ENCODE assay signal across 9 cellular contexts in genomic region chr11:67286621-67287333, GRCh38. TPM values are rescaled to one million over a fixed set of nuclear protein-coding genes. Genes with fewer than 3 reads are reported as not detected.
DNase-seq lines count a peak whose midpoint lies in the region; ATAC-seq, FAIRE-seq and TF ChIP-seq lines count a peak whose summit lies in the region.
"Had no signal": no experiment of that assay in that cellular context is flagged by ENCODE, and none has a peak within 500 bp of the region (broad histone marks: within the 10 kb centered on the region; RNA-seq: fewer than 3 reads in every experiment).

No MANE protein-coding gene starts in this region.

- no peak for ATAC-seq in WTC11
- no peak for ATAC-seq in left ventricle myocardium superior
- no peak for ATAC-seq in GM18867 (IDR thresholded peaks at IDR 0.05; ENCODE audit: unreplicated experiment)
- no peak for ATAC-seq in GM21423 (IDR thresholded peaks at IDR 0.05; ENCODE audit: unreplicated experiment)
- ATAC-seq: left colon had no signal

- POLR2A ChIA-PET in WTC11 (lab: Charles Lee): interaction anchor here (0.6 to 1.5 kb wide), 2 partner anchors 47 to 157 kb away, joined by 3 to 4 read pairs; partner anchors contain the start of gene CORO1B

- intact Hi-C loops in left ventricle myocardium superior (cut with micrococcal nuclease): no loop called here

- peak overlapping the region; percentile 95 for H3K27ac Mint-ChIP-seq in WTC11
- H3K27ac Mint-ChIP-seq in stimulated activated naive CD8-positive, alpha-beta T cell treated with anti-CD3 and anti-CD28 coated beads, Interleukin-15, Interleukin-2, amounts not matched to agents 100 ng/mL and 50 ng/mL, for 24 hours: peak overlapping the region; percentile 100

- H3K27me3 Mint-ChIP-seq in WTC11 (ENCODE audit: low read depth): no peaks in the 10 kb centered on the region
- no peaks in the 10 kb centered on the region for H3K27me3 Mint-ChIP-seq in stimulated activated naive CD8-positive, alpha-beta T cell treated with anti-CD3 and anti-CD28 coated beads, Interleukin-15, Interleukin-2, amounts not matched to agents 100 ng/mL and 50 ng/mL, for 24 hours

- H3K9me3 Mint-ChIP-seq in WTC11: no peaks in the 10 kb centered on the region
- H3K9me3 Mint-ChIP-seq in stimulated activated naive CD8-positive, alpha-beta T cell treated with anti-CD3 and anti-CD28 coated beads, Interleukin-15, Interleukin-2, amounts not matched to agents 100 ng/mL and 50 ng/mL, for 24 hours: no peaks in the 10 kb centered on the region

- FAIRE-seq in HTR-8/SVneo (lab: Jason Lieb, UNC): peak; percentile 88

- CTCF ChIA-PET in WTC11 (lab: Charles Lee): interaction anchor here (0.7 to 1.4 kb wide), 6 partner anchors 9 to 115 kb away, joined by 3 to 7 read pairs (median 5); partner anchors contain the start of genes PPP1CA and SSH3

- no peak for TF ChIP-seq CTCF in WTC11 (IDR thresholded peaks at IDR 0.05)

- H3K36me3 Mint-ChIP-seq in WTC11: peaks cover 9% of the 10 kb centered on the region; the same call in 1 of the 2 replicates
- peaks cover 43% of the 10 kb centered on the region for H3K36me3 Mint-ChIP-seq in stimulated activated naive CD8-positive, alpha-beta T cell treated with anti-CD3 and anti-CD28 coated beads, Interleukin-15, Interleukin-2, amounts not matched to agents 100 ng/mL and 50 ng/mL, for 24 hours (ENCODE audit: low read depth)

- H3K4me1 Mint-ChIP-seq in WTC11: peaks cover 15% of the 10 kb centered on the region
- peaks cover 50% of the 10 kb centered on the region for H3K4me1 Mint-ChIP-seq in stimulated activated naive CD8-positive, alpha-beta T cell treated with anti-CD3 and anti-CD28 coated beads, Interleukin-15, Interleukin-2, amounts not matched to agents 100 ng/mL and 50 ng/mL, for 24 hours (ENCODE audit: low read depth)

- peak overlapping the region; percentile 66 for H3K4me3 Mint-ChIP-seq in WTC11
- peak overlapping the region; percentile 77 for H3K4me3 Mint-ChIP-seq in stimulated activated naive CD8-positive, alpha-beta T cell treated with anti-CD3 and anti-CD28 coated beads, Interleukin-15, Interleukin-2, amounts not matched to agents 100 ng/mL and 50 ng/mL, for 24 hours

- DNase-seq in HTR-8/SVneo (ENCODE audit: insufficient read length, low spot score) (no peak), WTC11 (ENCODE audit: low spot score) (no peak), left ventricle myocardium superior (peak; percentile 45), mucosa of gallbladder (ENCODE audit: low spot score) (no peak), A172 (ENCODE audit: low spot score) (no peak)

TF ChIP-seq in WTC11, 78 proteins besides CTCF, POLR2A, EP300 and RAD21:
- no peak for TF ChIP-seq E2F1 (CRISPR knock-in tag; IDR thresholded peaks at IDR 0.05)
- TF ChIP-seq ATF3 (CRISPR knock-in tag; conservative IDR thresholded peaks at IDR 0.05): no peak
- no peak for TF ChIP-seq ZMAT4 (CRISPR knock-in tag; IDR thresholded peaks at IDR 0.05)
- TF ChIP-seq JUN (CRISPR knock-in tag; IDR thresholded peaks at IDR 0.05): no peak

RNA-seq across cellular contexts. Expression of gene ANKRD13D, which starts 2.3 kb away (rescaled TPM):
- total RNA-seq in WTC11 (2021) (36.8 to 55.5 TPM (median 42.4 TPM) in 3 replicates), left ventricle myocardium superior (13.1 TPM), mucosa of gallbladder (80.5 TPM)
- total RNA-seq in A172 (2014; rRNA removed; shearing (Covaris generic)): 25.4 and 51.8 TPM in 2 replicates

RNA-seq across cellular contexts. Expression of gene SSH3, which starts 16.6 kb away (rescaled TPM):
- total RNA-seq in WTC11 (2021) (34.8 to 43.4 TPM (median 42.3 TPM) in 3 replicates), left ventricle myocardium superior (18.7 TPM), mucosa of gallbladder (107 TPM)
- 3.2 and 10.0 TPM in 2 replicates for total RNA-seq in A172 (2014; rRNA removed; shearing (Covaris generic))

RNA-seq across cellular contexts. Expression of gene GRK2, which starts 20.5 kb away (rescaled TPM):
- total RNA-seq in WTC11 (2021): 59.4 to 68.1 TPM (median 61.4 TPM) in 3 replicates
- 56.8 TPM for total RNA-seq in left ventricle myocardium superior
- total RNA-seq in mucosa of gallbladder: 86.1 TPM
- 40.3 and 44.6 TPM in 2 replicates for total RNA-seq in A172 (2014; rRNA removed; shearing (Covaris generic))
